Comparison of ENCODE assay signal across 15 cellular contexts in genomic region chr13:113763254-113763653, GRCh38. TPM values are rescaled to one million over a fixed set of nuclear protein-coding genes. Genes with fewer than 3 reads are reported as not detected.
A peak's percentile ranks its signal among the peaks of the same experiment; 100 is the strongest.
DNase-seq lines count a peak whose midpoint lies in the region; ATAC-seq and TF ChIP-seq lines count a peak whose summit lies in the region.
"Had no signal": no experiment of that assay in that cellular context is flagged by ENCODE, and none has a peak within 500 bp of the region (broad histone marks: within the 10 kb centered on the region; RNA-seq: fewer than 3 reads in every experiment).

No MANE protein-coding gene starts in this region.

- peaks cover 29% of the 10 kb centered on the region for H3K4me1 Mint-ChIP-seq in endodermal cell

- TF ChIP-seq CTCF in left ventricle myocardium inferior (IDR thresholded peaks at IDR 0.05; ENCODE audit: borderline replicate concordance), result no peak
- no peak for TF ChIP-seq CTCF in endodermal cell (conservative IDR thresholded peaks at IDR 0.05)
- no peak for TF ChIP-seq CTCF in upper lobe of right lung (IDR thresholded peaks at IDR 0.05)

- H3K9ac ChIP-seq in endodermal cell (ENCODE audit: extremely low read depth, low read length, poor library complexity, severe bottlenecking), result no peak overlapping the region
- H3K9ac ChIP-seq: BLaER1 treated with 17β-estradiol and CSF1 and Interleukin-3, amounts not matched to agents 10 nM and 100 nM had no signal

- H3K4me3 ChIP-seq in left ventricle myocardium inferior (no peak overlapping the region), endodermal cell (ENCODE audit: low read length) (no peak overlapping the region), upper lobe of right lung (no peak overlapping the region)
- H3K4me3 ChIP-seq: BLaER1 treated with 17β-estradiol and CSF1 and Interleukin-3, amounts not matched to agents 10 nM and 100 nM had no signal

- H3K36me3 ChIP-seq in left ventricle myocardium inferior (no peaks in the 10 kb centered on the region), endodermal cell (ENCODE audit: control insufficient read depth, insufficient read depth, low read length) (no peaks in the 10 kb centered on the region), upper lobe of right lung (no peaks in the 10 kb centered on the region)
- H3K36me3 ChIP-seq: BLaER1 treated with 17β-estradiol and CSF1 and Interleukin-3, amounts not matched to agents 10 nM and 100 nM had no signal

- DNase-seq in Right ventricle myocardium inferior (ENCODE audit: missing footprints) (peak; percentile 15), left ventricle myocardium inferior (no peak), endodermal cell (peak; percentile 30), sciatic nerve (ENCODE audit: low spot score) (peak; percentile 38), upper lobe of right lung (peak; percentile 13), KG1 (lab: John Stamatoyannopoulos, UW) (no peak), SKM-1 (lab: John Stamatoyannopoulos, UW; ENCODE audit: unreplicated experiment) (no peak)
- DNase-seq: Calu3; CD8-positive, alpha-beta T cell; GF-D8; GOT3; HFFc6 had no signal

- ATAC-seq in Right ventricle myocardium inferior (no peak), sciatic nerve (no peak), upper lobe of right lung (no peak)
- ATAC-seq: CD8-positive, alpha-beta T cell; HCT116 had no signal

- H3K27me3 ChIP-seq in left ventricle myocardium inferior (ENCODE audit: low read depth) (no peaks in the 10 kb centered on the region), endodermal cell (ENCODE audit: control insufficient read depth, insufficient read depth, low read length, poor library complexity, severe bottlenecking) (peaks cover 36% of the 10 kb centered on the region), upper lobe of right lung (no peaks in the 10 kb centered on the region)

- no peaks in the 10 kb centered on the region for H3K9me3 Mint-ChIP-seq in endodermal cell
- H3K9me3 Mint-ChIP-seq: CD8-positive, alpha-beta T cell; HFFc6 had no signal

- peaks cover 20% of the 10 kb centered on the region for H3K4me1 ChIP-seq in left ventricle myocardium inferior
- no peaks in the 10 kb centered on the region for H3K4me1 ChIP-seq in endodermal cell (ENCODE audit: control insufficient read depth, insufficient read depth, low read length)
- H3K4me1 ChIP-seq in upper lobe of right lung, result peaks cover 12% of the 10 kb centered on the region

- 87 to 90% methylated on average over 11 to 13 of the region's 13 CpGs for WGBS in endodermal cell (ENCODE audit: insufficient coverage in 1 of 2, insufficient read length in 1 of 2), 2 experiments

- H3K27me3 Mint-ChIP-seq in endodermal cell (ENCODE audit: insufficient read depth), result peaks cover 34% of the 10 kb centered on the region

- no peaks in the 10 kb centered on the region for H3K36me3 Mint-ChIP-seq in endodermal cell (ENCODE audit: low read depth)

- no peak overlapping the region for H3K27ac ChIP-seq in left ventricle myocardium inferior (replicated peaks)
- no peak overlapping the region for H3K27ac ChIP-seq in endodermal cell (ENCODE audit: low read depth, low read length)
- H3K27ac ChIP-seq in upper lobe of right lung, result no peak overlapping the region
- H3K27ac ChIP-seq: BLaER1 treated with 17β-estradiol and CSF1 and Interleukin-3, amounts not matched to agents 10 nM and 100 nM had no signal

- H3K27ac Mint-ChIP-seq in endodermal cell, result no peak overlapping the region
- H3K27ac Mint-ChIP-seq: B cell; CD8-positive, alpha-beta T cell; HFFc6 had no signal

- intact Hi-C loops in Right ventricle myocardium inferior (cut with DNase I), result loop anchor here (5.0 kb wide), 1 partner anchor 39 kb away; no protein-coding TSS in a partner anchor
- intact Hi-C loops in left ventricle myocardium inferior (cut with micrococcal nuclease), result no loop called here
- intact Hi-C loops in sciatic nerve (cut with DNase I), result no loop called here
- intact Hi-C loops in upper lobe of right lung (cut with DNase I), result no loop called here

- no peak overlapping the region for H3K4me3 Mint-ChIP-seq in endodermal cell
- H3K4me3 Mint-ChIP-seq: B cell; CD8-positive, alpha-beta T cell; HFFc6 had no signal

- H3K9me3 ChIP-seq in left ventricle myocardium inferior (replicated peaks), result no peaks in the 10 kb centered on the region
- H3K9me3 ChIP-seq in endodermal cell (ENCODE audit: control insufficient read depth, low read length), result no peaks in the 10 kb centered on the region
- H3K9me3 ChIP-seq in upper lobe of right lung, result no peaks in the 10 kb centered on the region

RNA-seq across cellular contexts. Expression of gene TMEM255B, which starts 4.2 kb away (rescaled TPM):
- total RNA-seq in Right ventricle myocardium inferior, result 9.8 TPM
- 7.7 TPM for total RNA-seq in left ventricle myocardium inferior
- 1 to 10 TPM in 1 of 2 donors, under 1 TPM in 1; 0.55 to 2.1 TPM for total RNA-seq in endodermal cell
- polyA plus RNA-seq in endodermal cell (2013, experiment 1 of 2), result 2.4 TPM
- 1.9 TPM for polyA plus RNA-seq in endodermal cell (2013, experiment 2 of 2)
- total RNA-seq in sciatic nerve, result 34.8 TPM
- 43.6 TPM for total RNA-seq in upper lobe of right lung
- total RNA-seq: Calu3 had no signal

Comparison
In these comparisons a context has a peak if more than half of its experiments do, and no peak if none do; other contexts are left out.
1. DNase-seq: peak in Right ventricle myocardium inferior (single experiment), endodermal cell (single experiment), sciatic nerve (single experiment) and upper lobe of right lung (single experiment); none in left ventricle myocardium inferior (single experiment), KG1 (single experiment) and SKM-1 (single experiment).